10 cellular contexts compared by ENCODE assay signal in the genomic region with DNA sequence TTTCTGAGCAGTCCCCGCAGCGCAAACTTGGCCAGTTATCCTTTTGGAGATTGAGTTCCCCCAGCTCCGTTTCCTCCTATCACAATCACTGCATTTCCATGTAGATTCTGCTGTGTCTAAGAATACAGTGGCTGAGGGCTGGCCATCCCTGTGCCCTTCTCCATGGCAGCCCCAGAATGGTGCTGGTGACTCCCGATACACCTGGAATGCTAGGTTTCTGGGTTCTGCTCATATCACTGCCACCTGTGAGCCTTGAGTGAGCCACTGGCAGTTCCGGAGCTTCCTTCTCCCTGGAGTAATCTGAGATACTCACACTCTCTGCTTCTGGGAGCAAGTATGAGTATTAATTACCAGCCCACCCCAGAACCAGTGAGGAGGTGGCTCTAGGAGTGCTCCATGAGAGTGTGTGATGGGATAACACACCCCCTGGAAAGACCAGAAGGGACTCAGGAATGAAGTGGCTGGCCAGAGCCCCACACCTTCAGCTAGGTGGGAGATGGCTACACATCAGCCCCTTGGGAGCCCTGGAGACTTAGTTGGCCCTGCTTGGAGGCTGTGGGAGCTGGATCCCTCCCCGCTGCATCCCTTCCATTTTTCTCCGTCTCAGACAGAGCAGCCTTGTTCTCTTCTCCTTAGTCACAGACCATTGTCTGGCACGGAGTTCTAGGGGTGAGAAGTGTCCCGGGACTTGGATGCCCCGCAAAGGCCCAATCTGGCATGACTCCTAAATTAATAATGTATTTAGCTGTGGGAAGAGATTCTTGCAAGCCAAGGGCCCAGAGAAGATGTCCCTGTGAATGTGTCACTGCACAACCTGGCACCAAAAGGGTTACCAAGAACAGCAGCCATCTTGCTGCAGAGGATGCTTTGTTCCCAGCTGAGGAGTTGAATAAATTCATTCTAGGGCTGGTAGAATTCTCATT. TPM values are rescaled to one million over a fixed set of nuclear protein-coding genes. Genes with fewer than 3 reads are reported as not detected.
DNase-seq lines count a peak whose midpoint lies in the region; ATAC-seq and TF ChIP-seq lines count a peak whose summit lies in the region.
"Had no signal": no experiment of that assay in that cellular context is flagged by ENCODE, and none has a peak within 500 bp of the region (broad histone marks: within the 10 kb centered on the region; RNA-seq: fewer than 3 reads in every experiment).

No MANE protein-coding gene starts in this region.

- H3K27ac Mint-ChIP-seq in neural progenitor cell: peak overlapping the region; percentile 99
- no peak overlapping the region for H3K27ac Mint-ChIP-seq in activated naive CD4-positive, alpha-beta T cell treated with anti-CD3 and anti-CD28 coated beads, Interleukin-2, amount 50 U/mL, for 72 hours

- no peaks in the 10 kb centered on the region for H3K9me3 ChIP-seq in BLaER1
- no peaks in the 10 kb centered on the region for H3K9me3 ChIP-seq in SU-DHL-6 (ENCODE audit: insufficient read depth, low read length)
- H3K9me3 ChIP-seq in neural progenitor cell (ENCODE audit: low read depth): no peaks in the 10 kb centered on the region
- H3K9me3 ChIP-seq: right lobe of liver had no signal

- peak overlapping the region; percentile 96 for H3K27ac ChIP-seq in BLaER1
- peak overlapping the region; percentile 61 for H3K27ac ChIP-seq in SU-DHL-6 (ENCODE audit: low read depth, low read length)
- H3K27ac ChIP-seq in neural progenitor cell: no peak overlapping the region
- H3K27ac ChIP-seq: right lobe of liver had no signal

- H3K4me3 Mint-ChIP-seq in neural progenitor cell: peak overlapping the region; percentile 84

- peak overlapping the region; percentile 88 for H3K9ac ChIP-seq in BLaER1
- H3K9ac ChIP-seq in SU-DHL-6 (ENCODE audit: low read length): no peak overlapping the region; the same call in 1 of the 2 replicates
- no peak overlapping the region for H3K9ac ChIP-seq in neural progenitor cell

- H2AFZ ChIP-seq in SU-DHL-6 (ENCODE audit: low read depth, low read length, severe bottlenecking) (no peak overlapping the region), neural progenitor cell (replicated peaks) (peak overlapping the region; percentile 3)

- H3K4me2 ChIP-seq in BLaER1: peak overlapping the region; percentile 96
- peak overlapping the region; percentile 23 for H3K4me2 ChIP-seq in SU-DHL-6 (ENCODE audit: low read depth, low read length, poor library complexity, severe bottlenecking)
- peak overlapping the region; percentile 74 for H3K4me2 ChIP-seq in neural progenitor cell

- DNase-seq in foreskin fibroblast: peak; percentile 47 to 76
- no peak for DNase-seq in neural progenitor cell (ENCODE audit: low spot score)
- DNase-seq in activated naive CD4-positive, alpha-beta T cell treated with anti-CD3 and anti-CD28 coated beads, Interleukin-2, amount 50 U/mL, for 72 hours (ENCODE audit: low spot score in 2 of 2): no peak
- no peak for DNase-seq in stimulated activated naive CD8-positive, alpha-beta T cell treated with anti-CD3 and anti-CD28 coated beads, Interleukin-15, Interleukin-2, amounts not matched to agents 100 U/mL and 50 U/mL, for 24 hours
- DNase-seq in HT-29 (ENCODE audit: low spot score): no peak
- DNase-seq: NCI-H146, right lobe of liver had no signal

- peaks cover 28% of the 10 kb centered on the region for H3K9me3 Mint-ChIP-seq in neural progenitor cell
- H3K9me3 Mint-ChIP-seq in activated naive CD4-positive, alpha-beta T cell treated with anti-CD3 and anti-CD28 coated beads, Interleukin-2, amount 50 U/mL, for 72 hours: no peaks in the 10 kb centered on the region

- H4K20me1 ChIP-seq in BLaER1 (no peaks in the 10 kb centered on the region), SU-DHL-6 (ENCODE audit: low read depth, low read length) (no peaks in the 10 kb centered on the region), neural progenitor cell (ENCODE audit: low read depth) (peaks cover 35% of the 10 kb centered on the region)

- no peak for TF ChIP-seq CTCF in SU-DHL-6 (IDR thresholded peaks at IDR 0.05; ENCODE audit: insufficient read depth, low read length, poor library complexity, severe bottlenecking)
- no peak for TF ChIP-seq CTCF in foreskin fibroblast (IDR thresholded peaks at IDR 0.05; ENCODE audit: low read depth, low read length)
- no peak for TF ChIP-seq CTCF in neural progenitor cell (IDR thresholded peaks at IDR 0.05)

- H3K36me3 Mint-ChIP-seq in neural progenitor cell: peaks cover 48% of the 10 kb centered on the region
- H3K36me3 Mint-ChIP-seq in activated naive CD4-positive, alpha-beta T cell treated with anti-CD3 and anti-CD28 coated beads, Interleukin-2, amount 50 U/mL, for 72 hours: peaks cover 5 to 9% of the 10 kb centered on the region in 2 donors

- H3K4me1 ChIP-seq in BLaER1 (peaks cover 98% of the 10 kb centered on the region), neural progenitor cell (peaks cover 34% of the 10 kb centered on the region)

- H3K4me1 Mint-ChIP-seq in neural progenitor cell: peaks cover 42% of the 10 kb centered on the region

- H3K36me3 ChIP-seq in BLaER1 (peaks cover 26% of the 10 kb centered on the region), SU-DHL-6 (ENCODE audit: low read length) (no peaks in the 10 kb centered on the region), neural progenitor cell (no peaks in the 10 kb centered on the region)
- H3K36me3 ChIP-seq: right lobe of liver had no signal

- H3K27me3 ChIP-seq in BLaER1 (no peaks in the 10 kb centered on the region), SU-DHL-6 (ENCODE audit: low read length) (no peaks in the 10 kb centered on the region), neural progenitor cell (peaks cover 54% of the 10 kb centered on the region)
- H3K27me3 ChIP-seq: right lobe of liver had no signal

- H3K79me2 ChIP-seq in SU-DHL-6 (ENCODE audit: insufficient read depth, low read length) (peaks cover 13% of the 10 kb centered on the region; the same call in 1 of the 2 replicates), neural progenitor cell (ENCODE audit: low read depth) (no peaks in the 10 kb centered on the region)

- H3K4me3 ChIP-seq in BLaER1 (peak overlapping the region; percentile 68; the same call in 1 of the 2 replicates), SU-DHL-6 (ENCODE audit: insufficient read depth, low read length, poor library complexity, severe bottlenecking) (no peak overlapping the region), foreskin fibroblast (ENCODE audit: low read depth in 1 of 2, low read length in 2 of 2) (no peak overlapping the region), neural progenitor cell (peak overlapping the region; percentile 36)
- H3K4me3 ChIP-seq: right lobe of liver had no signal

- H3F3A ChIP-seq in SU-DHL-6 (ENCODE audit: insufficient read depth) (peaks cover 13% of the 10 kb centered on the region), neural progenitor cell (ENCODE audit: low read depth) (peaks cover 20% of the 10 kb centered on the region)

- no peaks in the 10 kb centered on the region for H3K9me2 ChIP-seq in SU-DHL-6 (replicated peaks; ENCODE audit: insufficient read depth, low read length)

- no peak for ATAC-seq in activated naive CD4-positive, alpha-beta T cell treated with anti-CD3 and anti-CD28 coated beads, Interleukin-2, amount 50 U/mL, for 72 hours
- no peak for ATAC-seq in stimulated activated naive CD8-positive, alpha-beta T cell treated with anti-CD3 and anti-CD28 coated beads, Interleukin-15, Interleukin-2, amounts not matched to agents 100 U/mL and 50 U/mL, for 24 hours
- no peak for ATAC-seq in HG03039 (IDR thresholded peaks at IDR 0.05; ENCODE audit: unreplicated experiment)
- ATAC-seq: right lobe of liver had no signal

- H3K27me3 Mint-ChIP-seq in neural progenitor cell (ENCODE audit: insufficient read depth, low read depth): peaks cover 5% of the 10 kb centered on the region

RNA-seq across cellular contexts. Expression of gene PCDHGC5, which starts 4.9 kb away (rescaled TPM):
- 0.43 and 1.3 TPM in 2 replicates for total RNA-seq in neural progenitor cell (ENCODE audit: low replicate concordance)
- total RNA-seq in activated naive CD4-positive, alpha-beta T cell treated with anti-CD3 and anti-CD28 coated beads, Interleukin-2, amount 50 U/mL, for 72 hours: not detected
- 0.61 TPM in 1 of 2 replicates, not detected in the other for total RNA-seq in HT-29 (2014; rRNA removed; shearing (Covaris generic))

RNA-seq across cellular contexts. Expression of gene PCDHGC4, which starts 8.9 kb away (rescaled TPM):
- total RNA-seq in neural progenitor cell (ENCODE audit: low replicate concordance): 5.0 and 10.4 TPM in 2 replicates
- total RNA-seq in activated naive CD4-positive, alpha-beta T cell treated with anti-CD3 and anti-CD28 coated beads, Interleukin-2, amount 50 U/mL, for 72 hours: not detected
- total RNA-seq in HT-29 (2014; rRNA removed; shearing (Covaris generic)): 1.7 TPM in 1 of 2 replicates, not detected in the other

RNA-seq across cellular contexts. Expression of gene PCDHGC3, which starts 18.0 kb away (rescaled TPM):
- 14.7 and 17.2 TPM in 2 replicates for total RNA-seq in neural progenitor cell (ENCODE audit: low replicate concordance)
- under 1 TPM in 1 of 2 donors, not detected in 1; 0.19 TPM for total RNA-seq in activated naive CD4-positive, alpha-beta T cell treated with anti-CD3 and anti-CD28 coated beads, Interleukin-2, amount 50 U/mL, for 72 hours
- total RNA-seq in HT-29 (2014; rRNA removed; shearing (Covaris generic)): 1.8 and 2.1 TPM in 2 replicates

Comparison
In these comparisons a context has a peak if more than half of its experiments do, and no peak if none do; other contexts are left out.
1. H3K4me2 ChIP-seq: peak in every context shown above with its lines; median percentile 96 in BLaER1; 74 in neural progenitor cell; 23 in SU-DHL-6.
2. H3K4me3 ChIP-seq: peak in BLaER1 (single experiment) and neural progenitor cell (single experiment); none in SU-DHL-6 (single experiment) and foreskin fibroblast (0 of 2).
3. DNase-seq: peak in foreskin fibroblast (2 of 2); none in neural progenitor cell (single experiment), activated naive CD4-positive, alpha-beta T cell treated with anti-CD3 and anti-CD28 coated beads, Interleukin-2, amount 50 U/mL, for 72 hours (0 of 2), stimulated activated naive CD8-positive, alpha-beta T cell treated with anti-CD3 and anti-CD28 coated beads, Interleukin-15, Interleukin-2, amounts not matched to agents 100 U/mL and 50 U/mL, for 24 hours (single experiment) and HT-29 (single experiment).